Comparison of ENCODE assay signal across 11 cellular contexts in the genomic region with DNA sequence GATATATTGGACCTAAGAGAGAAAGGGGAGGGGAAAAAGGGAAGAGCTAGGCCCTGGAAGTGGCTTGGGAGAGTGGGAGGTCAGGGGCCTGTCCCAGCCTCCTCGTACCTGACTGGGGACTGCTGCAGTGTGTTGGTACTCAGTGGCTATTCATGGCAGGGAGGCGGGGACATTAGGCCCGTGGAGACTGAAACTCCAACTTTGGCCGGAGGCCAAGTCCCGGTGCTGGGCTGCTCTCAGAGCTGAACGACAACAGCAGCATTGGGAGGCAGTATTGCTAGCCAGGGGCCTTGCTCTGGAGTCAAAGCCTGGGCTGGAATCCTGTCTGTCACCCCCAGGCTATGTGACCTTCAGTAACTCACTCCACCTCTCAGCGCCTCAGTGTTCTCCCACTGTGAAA. TPM values are rescaled to one million over a fixed set of nuclear protein-coding genes. Genes with fewer than 3 reads are reported as not detected.
DNase-seq lines count a peak whose midpoint lies in the region; TF ChIP-seq lines count a peak whose summit lies in the region.
"Had no signal": no experiment of that assay in that cellular context is flagged by ENCODE, and none has a peak within 500 bp of the region (broad histone marks: within the 10 kb centered on the region; RNA-seq: fewer than 3 reads in every experiment).

No MANE protein-coding gene starts in this region.

- H3K4me3 ChIP-seq in spleen = no peak overlapping the region

- peaks cover 0 to 7% (median 0%) of the 10 kb centered on the region in 8 donors for H3K9me3 ChIP-seq in spleen

- intact Hi-C loops in spleen (cut with DNase I; ENCODE audit: low total_unique reads) = no loop called here

- no peaks in the 10 kb centered on the region for H3K4me1 ChIP-seq in spleen

- peaks cover 0 to 12% (median 0%) of the 10 kb centered on the region in 7 donors for H3K27me3 ChIP-seq in spleen (replicated peaks in 1 of 7)

- WGBS in spleen, 5 donors = 57 to 87% (median 74%) methylated on average over 5 to 7 of the region's 7 CpGs

- no peak for TF ChIP-seq POLR2A in spleen (IDR thresholded peaks at IDR 0.05)

- no peak overlapping the region for H3K27ac ChIP-seq in spleen

- TF ChIP-seq CTCF in spleen (IDR thresholded peaks at IDR 0.05 in 8 of 11, conservative IDR thresholded peaks at IDR 0.05 in 3 of 11) = no peak

- DNase-seq in NCI-H2029 (lab: John Stamatoyannopoulos, UW) (peak; percentile 59), amygdala (lab: John Stamatoyannopoulos, UW) (peak in 40 of 56 donors; percentile 6 to 77 (median 44)), inferior parietal cortex (ENCODE audit: extremely low spot score) (peak; percentile 27), spleen (peak; percentile 36), GM19240 (ENCODE audit: insufficient read length, low spot score) (no peak), activated T-cell treated with anti-CD3 and anti-CD28 coated beads for 4 hours (no peak), hepatic stellate cell (ENCODE audit: low spot score) (no peak)
- DNase-seq: activated CD4-positive, CD25-positive, alpha-beta regulatory T cell treated with anti-CD3 and anti-CD28 coated beads, Interleukin-2, amount 50 U/mL, for 72 hours; glutamatergic neuron; naive thymus-derived CD4-positive, alpha-beta T cell; NCI-H2081 had no signal

- no peaks in the 10 kb centered on the region for H3K36me3 ChIP-seq in spleen

RNA-seq across cellular contexts. Expression of a gene that starts 37.8 kb away (rescaled TPM):
- total RNA-seq in spleen = 1 to 10 TPM in 6 of 7 donors, under 1 TPM in 1; 0.85 to 2.5 (median 1.6) TPM
- 1 to 10 TPM in 1 of 3 donors, under 1 TPM in 2; 0.26 to 1.0 (median 0.49) TPM for polyA plus RNA-seq in spleen

Comparison
In these comparisons a context has a peak if more than half of its experiments do, and no peak if none do; other contexts are left out.
1. DNase-seq: peak in NCI-H2029 (single experiment), amygdala (40 of 56), inferior parietal cortex (single experiment) and spleen (single experiment); none in GM19240 (single experiment), activated T-cell treated with anti-CD3 and anti-CD28 coated beads for 4 hours (single experiment) and hepatic stellate cell (single experiment).